In the genomic region with DNA sequence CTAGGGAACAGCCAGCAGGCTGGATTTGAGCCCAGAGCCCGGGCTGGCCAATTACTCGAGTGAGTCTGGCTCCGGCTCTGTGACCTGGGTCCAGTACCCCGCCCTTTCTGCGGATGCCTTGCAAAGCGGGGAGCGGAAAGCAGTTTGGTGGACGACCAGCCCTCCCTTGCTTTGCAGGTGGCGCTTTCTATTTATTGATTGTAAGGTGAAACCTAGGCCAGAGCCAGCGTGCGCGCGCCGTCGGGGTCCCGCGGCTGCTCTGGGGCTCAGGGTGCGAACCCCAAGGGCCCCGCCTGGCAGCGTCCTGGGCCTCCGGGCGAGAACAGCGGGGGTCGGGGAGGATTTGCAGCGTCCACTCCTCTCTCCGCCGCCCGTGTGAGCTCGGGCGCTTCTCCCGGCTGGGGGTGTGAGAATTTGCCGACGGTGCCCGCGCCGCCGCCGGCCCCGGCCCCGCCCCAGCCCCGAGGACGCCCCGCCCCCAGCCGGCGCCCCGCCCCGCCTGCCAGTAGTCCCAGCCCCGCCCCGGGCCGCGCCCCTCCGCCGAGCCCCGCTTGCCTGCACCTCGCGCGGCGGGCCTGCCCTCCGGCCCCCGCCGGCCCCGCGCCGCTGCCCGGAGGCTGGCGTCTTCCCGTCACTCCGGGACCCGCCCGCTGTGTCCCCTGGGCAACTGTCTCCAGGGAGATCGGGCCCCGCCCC, we compare ENCODE assay signal across 1 cellular context.
TF ChIP-seq lines count a peak whose summit lies in the region.

No MANE protein-coding gene starts in this region.

TF ChIP-seq in HEK293, 187 proteins besides CTCF, POLR2A, EP300 and RAD21 (continued from another document and continues in another):
- TF ChIP-seq, protein P1, sequence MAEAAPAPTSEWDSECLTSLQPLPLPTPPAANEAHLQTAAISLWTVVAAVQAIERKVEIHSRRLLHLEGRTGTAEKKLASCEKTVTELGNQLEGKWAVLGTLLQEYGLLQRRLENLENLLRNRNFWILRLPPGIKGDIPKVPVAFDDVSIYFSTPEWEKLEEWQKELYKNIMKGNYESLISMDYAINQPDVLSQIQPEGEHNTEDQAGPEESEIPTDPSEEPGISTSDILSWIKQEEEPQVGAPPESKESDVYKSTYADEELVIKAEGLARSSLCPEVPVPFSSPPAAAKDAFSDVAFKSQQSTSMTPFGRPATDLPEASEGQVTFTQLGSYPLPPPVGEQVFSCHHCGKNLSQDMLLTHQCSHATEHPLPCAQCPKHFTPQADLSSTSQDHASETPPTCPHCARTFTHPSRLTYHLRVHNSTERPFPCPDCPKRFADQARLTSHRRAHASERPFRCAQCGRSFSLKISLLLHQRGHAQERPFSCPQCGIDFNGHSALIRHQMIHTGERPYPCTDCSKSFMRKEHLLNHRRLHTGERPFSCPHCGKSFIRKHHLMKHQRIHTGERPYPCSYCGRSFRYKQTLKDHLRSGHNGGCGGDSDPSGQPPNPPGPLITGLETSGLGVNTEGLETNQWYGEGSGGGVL (tag by site-specific recombination; IDR thresholded peaks at IDR 0.05) = no peak
- no peak for TF ChIP-seq ZNF37A (tag by site-specific recombination; IDR thresholded peaks at IDR 0.05)
- no peak for TF ChIP-seq ZNF132 (tag by site-specific recombination; IDR thresholded peaks at IDR 0.05; ENCODE audit: borderline replicate concordance)
- peak; percentile 88 for TF ChIP-seq ZNF777 (tag by site-specific recombination; IDR thresholded peaks at IDR 0.05; ENCODE audit: borderline replicate concordance)
- TF ChIP-seq, protein P2, sequence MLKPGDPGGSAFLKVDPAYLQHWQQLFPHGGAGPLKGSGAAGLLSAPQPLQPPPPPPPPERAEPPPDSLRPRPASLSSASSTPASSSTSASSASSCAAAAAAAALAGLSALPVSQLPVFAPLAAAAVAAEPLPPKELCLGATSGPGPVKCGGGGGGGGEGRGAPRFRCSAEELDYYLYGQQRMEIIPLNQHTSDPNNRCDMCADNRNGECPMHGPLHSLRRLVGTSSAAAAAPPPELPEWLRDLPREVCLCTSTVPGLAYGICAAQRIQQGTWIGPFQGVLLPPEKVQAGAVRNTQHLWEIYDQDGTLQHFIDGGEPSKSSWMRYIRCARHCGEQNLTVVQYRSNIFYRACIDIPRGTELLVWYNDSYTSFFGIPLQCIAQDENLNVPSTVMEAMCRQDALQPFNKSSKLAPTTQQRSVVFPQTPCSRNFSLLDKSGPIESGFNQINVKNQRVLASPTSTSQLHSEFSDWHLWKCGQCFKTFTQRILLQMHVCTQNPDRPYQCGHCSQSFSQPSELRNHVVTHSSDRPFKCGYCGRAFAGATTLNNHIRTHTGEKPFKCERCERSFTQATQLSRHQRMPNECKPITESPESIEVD (tag by site-specific recombination; IDR thresholded peaks at IDR 0.05) = no peak
- TF ChIP-seq ZNF112 (tag by site-specific recombination; IDR thresholded peaks at IDR 0.05) = no peak
- no peak for TF ChIP-seq ZNF121 (tag by site-specific recombination; IDR thresholded peaks at IDR 0.05)
- TF ChIP-seq ZNF2 (tag by site-specific recombination; IDR thresholded peaks at IDR 0.05) = peak; percentile 57; the same call in 1 of the 2 replicates
- no peak for TF ChIP-seq SCRT1 (tag by site-specific recombination; IDR thresholded peaks at IDR 0.05; ENCODE audit: borderline replicate concordance)
- TF ChIP-seq ZBTB21 (tag by site-specific recombination; IDR thresholded peaks at IDR 0.05) = no peak
- TF ChIP-seq, protein P3, sequence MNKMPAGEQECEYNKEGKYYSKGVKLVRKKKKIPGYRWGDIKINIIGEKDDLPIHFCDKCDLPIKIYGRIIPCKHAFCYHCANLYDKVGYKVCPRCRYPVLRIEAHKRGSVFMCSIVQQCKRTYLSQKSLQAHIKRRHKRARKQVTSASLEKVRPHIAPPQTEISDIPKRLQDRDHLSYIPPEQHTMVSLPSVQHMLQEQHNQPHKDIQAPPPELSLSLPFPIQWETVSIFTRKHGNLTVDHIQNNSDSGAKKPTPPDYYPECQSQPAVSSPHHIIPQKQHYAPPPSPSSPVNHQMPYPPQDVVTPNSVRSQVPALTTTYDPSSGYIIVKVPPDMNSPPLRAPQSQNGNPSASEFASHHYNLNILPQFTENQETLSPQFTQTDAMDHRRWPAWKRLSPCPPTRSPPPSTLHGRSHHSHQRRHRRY (tag by site-specific recombination; IDR thresholded peaks at IDR 0.05) = no peak
- no peak for TF ChIP-seq ZNF302 (tag by site-specific recombination; IDR thresholded peaks at IDR 0.05; ENCODE audit: low read depth)
- TF ChIP-seq ZNF473 (tag by site-specific recombination; IDR thresholded peaks at IDR 0.05) = no peak
- TF ChIP-seq, protein P4, sequence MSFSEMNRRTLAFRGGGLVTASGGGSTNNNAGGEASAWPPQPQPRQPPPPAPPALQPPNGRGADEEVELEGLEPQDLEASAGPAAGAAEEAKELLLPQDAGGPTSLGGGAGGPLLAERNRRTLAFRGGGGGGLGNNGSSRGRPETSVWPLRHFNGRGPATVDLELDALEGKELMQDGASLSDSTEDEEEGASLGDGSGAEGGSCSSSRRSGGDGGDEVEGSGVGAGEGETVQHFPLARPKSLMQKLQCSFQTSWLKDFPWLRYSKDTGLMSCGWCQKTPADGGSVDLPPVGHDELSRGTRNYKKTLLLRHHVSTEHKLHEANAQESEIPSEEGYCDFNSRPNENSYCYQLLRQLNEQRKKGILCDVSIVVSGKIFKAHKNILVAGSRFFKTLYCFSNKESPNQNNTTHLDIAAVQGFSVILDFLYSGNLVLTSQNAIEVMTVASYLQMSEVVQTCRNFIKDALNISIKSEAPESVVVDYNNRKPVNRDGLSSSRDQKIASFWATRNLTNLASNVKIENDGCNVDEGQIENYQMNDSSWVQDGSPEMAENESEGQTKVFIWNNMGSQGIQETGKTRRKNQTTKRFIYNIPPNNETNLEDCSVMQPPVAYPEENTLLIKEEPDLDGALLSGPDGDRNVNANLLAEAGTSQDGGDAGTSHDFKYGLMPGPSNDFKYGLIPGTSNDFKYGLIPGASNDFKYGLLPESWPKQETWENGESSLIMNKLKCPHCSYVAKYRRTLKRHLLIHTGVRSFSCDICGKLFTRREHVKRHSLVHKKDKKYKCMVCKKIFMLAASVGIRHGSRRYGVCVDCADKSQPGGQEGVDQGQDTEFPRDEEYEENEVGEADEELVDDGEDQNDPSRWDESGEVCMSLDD (tag by site-specific recombination; IDR thresholded peaks at IDR 0.05) = peak; percentile 76; the same call in 1 of the 2 replicates
- TF ChIP-seq, protein P5, sequence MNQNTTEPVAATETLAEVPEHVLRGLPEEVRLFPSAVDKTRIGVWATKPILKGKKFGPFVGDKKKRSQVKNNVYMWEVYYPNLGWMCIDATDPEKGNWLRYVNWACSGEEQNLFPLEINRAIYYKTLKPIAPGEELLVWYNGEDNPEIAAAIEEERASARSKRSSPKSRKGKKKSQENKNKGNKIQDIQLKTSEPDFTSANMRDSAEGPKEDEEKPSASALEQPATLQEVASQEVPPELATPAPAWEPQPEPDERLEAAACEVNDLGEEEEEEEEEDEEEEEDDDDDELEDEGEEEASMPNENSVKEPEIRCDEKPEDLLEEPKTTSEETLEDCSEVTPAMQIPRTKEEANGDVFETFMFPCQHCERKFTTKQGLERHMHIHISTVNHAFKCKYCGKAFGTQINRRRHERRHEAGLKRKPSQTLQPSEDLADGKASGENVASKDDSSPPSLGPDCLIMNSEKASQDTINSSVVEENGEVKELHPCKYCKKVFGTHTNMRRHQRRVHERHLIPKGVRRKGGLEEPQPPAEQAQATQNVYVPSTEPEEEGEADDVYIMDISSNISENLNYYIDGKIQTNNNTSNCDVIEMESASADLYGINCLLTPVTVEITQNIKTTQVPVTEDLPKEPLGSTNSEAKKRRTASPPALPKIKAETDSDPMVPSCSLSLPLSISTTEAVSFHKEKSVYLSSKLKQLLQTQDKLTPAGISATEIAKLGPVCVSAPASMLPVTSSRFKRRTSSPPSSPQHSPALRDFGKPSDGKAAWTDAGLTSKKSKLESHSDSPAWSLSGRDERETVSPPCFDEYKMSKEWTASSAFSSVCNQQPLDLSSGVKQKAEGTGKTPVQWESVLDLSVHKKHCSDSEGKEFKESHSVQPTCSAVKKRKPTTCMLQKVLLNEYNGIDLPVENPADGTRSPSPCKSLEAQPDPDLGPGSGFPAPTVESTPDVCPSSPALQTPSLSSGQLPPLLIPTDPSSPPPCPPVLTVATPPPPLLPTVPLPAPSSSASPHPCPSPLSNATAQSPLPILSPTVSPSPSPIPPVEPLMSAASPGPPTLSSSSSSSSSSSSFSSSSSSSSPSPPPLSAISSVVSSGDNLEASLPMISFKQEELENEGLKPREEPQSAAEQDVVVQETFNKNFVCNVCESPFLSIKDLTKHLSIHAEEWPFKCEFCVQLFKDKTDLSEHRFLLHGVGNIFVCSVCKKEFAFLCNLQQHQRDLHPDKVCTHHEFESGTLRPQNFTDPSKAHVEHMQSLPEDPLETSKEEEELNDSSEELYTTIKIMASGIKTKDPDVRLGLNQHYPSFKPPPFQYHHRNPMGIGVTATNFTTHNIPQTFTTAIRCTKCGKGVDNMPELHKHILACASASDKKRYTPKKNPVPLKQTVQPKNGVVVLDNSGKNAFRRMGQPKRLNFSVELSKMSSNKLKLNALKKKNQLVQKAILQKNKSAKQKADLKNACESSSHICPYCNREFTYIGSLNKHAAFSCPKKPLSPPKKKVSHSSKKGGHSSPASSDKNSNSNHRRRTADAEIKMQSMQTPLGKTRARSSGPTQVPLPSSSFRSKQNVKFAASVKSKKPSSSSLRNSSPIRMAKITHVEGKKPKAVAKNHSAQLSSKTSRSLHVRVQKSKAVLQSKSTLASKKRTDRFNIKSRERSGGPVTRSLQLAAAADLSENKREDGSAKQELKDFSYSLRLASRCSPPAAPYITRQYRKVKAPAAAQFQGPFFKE (tag by site-specific recombination; IDR thresholded peaks at IDR 0.05; ENCODE audit: borderline replicate concordance) = no peak
- TF ChIP-seq ZBTB20 (tag by site-specific recombination; IDR thresholded peaks at IDR 0.05) = peak; percentile 66; the same call in 1 of the 2 replicates
- peak; percentile 49; the same call in 1 of the 2 replicates for TF ChIP-seq ZNF341 (tag by site-specific recombination; IDR thresholded peaks at IDR 0.05; ENCODE audit: low read depth)
- TF ChIP-seq TRIM28 (IDR thresholded peaks at IDR 0.05; ENCODE audit: borderline replicate concordance, low read length) = no peak
- peak; percentile 57; the same call in 1 of the 2 replicates for TF ChIP-seq WT1 (tag by site-specific recombination; IDR thresholded peaks at IDR 0.05)
- no peak for TF ChIP-seq SCRT2 (tag by site-specific recombination; IDR thresholded peaks at IDR 0.05)
- TF ChIP-seq ZNF391 (tag by site-specific recombination; IDR thresholded peaks at IDR 0.05; ENCODE audit: borderline replicate concordance, low read depth) = no peak
- no peak for TF ChIP-seq TCF7L2 (IDR thresholded peaks at IDR 0.05; ENCODE audit: borderline replicate concordance, low read depth, low read length)
- no peak for TF ChIP-seq ZNF521 (tag by site-specific recombination; IDR thresholded peaks at IDR 0.05)
- TF ChIP-seq, protein P6, sequence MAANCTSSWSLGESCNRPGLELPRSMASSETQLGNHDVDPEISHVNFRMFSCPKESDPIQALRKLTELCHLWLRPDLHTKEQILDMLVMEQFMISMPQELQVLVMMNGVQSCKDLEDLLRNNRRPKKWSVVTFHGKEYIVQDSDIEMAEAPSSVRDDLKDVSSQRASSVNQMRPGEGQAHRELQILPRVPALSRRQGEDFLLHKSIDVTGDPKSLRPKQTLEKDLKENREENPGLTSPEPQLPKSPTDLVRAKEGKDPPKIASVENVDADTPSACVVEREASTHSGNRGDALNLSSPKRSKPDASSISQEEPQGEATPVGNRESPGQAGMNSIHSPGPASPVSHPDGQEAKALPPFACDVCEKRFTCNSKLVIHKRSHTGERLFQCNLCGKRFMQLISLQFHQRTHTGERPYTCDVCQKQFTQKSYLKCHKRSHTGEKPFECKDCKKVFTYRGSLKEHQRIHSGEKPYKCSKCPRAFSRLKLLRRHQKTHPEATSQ (tag by site-specific recombination; IDR thresholded peaks at IDR 0.05) = no peak
- no peak for TF ChIP-seq IKZF3 (tag by site-specific recombination; IDR thresholded peaks at IDR 0.05)
- TF ChIP-seq, protein P7, sequence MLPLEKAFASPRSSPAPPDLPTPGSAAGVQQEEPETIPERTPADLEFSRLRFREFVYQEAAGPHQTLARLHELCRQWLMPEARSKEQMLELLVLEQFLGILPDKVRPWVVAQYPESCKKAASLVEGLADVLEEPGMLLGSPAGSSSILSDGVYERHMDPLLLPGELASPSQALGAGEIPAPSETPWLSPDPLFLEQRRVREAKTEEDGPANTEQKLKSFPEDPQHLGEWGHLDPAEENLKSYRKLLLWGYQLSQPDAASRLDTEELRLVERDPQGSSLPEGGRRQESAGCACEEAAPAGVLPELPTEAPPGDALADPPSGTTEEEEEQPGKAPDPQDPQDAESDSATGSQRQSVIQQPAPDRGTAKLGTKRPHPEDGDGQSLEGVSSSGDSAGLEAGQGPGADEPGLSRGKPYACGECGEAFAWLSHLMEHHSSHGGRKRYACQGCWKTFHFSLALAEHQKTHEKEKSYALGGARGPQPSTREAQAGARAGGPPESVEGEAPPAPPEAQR (tag by site-specific recombination; IDR thresholded peaks at IDR 0.05) = no peak
- no peak for TF ChIP-seq ZNF792 (tag by site-specific recombination; IDR thresholded peaks at IDR 0.05)
- TF ChIP-seq SALL2 (tag by site-specific recombination; IDR thresholded peaks at IDR 0.05; ENCODE audit: borderline replicate concordance) = no peak
- TF ChIP-seq, protein P8, sequence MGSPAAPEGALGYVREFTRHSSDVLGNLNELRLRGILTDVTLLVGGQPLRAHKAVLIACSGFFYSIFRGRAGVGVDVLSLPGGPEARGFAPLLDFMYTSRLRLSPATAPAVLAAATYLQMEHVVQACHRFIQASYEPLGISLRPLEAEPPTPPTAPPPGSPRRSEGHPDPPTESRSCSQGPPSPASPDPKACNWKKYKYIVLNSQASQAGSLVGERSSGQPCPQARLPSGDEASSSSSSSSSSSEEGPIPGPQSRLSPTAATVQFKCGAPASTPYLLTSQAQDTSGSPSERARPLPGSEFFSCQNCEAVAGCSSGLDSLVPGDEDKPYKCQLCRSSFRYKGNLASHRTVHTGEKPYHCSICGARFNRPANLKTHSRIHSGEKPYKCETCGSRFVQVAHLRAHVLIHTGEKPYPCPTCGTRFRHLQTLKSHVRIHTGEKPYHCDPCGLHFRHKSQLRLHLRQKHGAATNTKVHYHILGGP (tag by site-specific recombination; IDR thresholded peaks at IDR 0.05) = no peak
- TF ChIP-seq ZNF138 (tag by site-specific recombination; IDR thresholded peaks at IDR 0.05; ENCODE audit: borderline replicate concordance) = no peak
- TF ChIP-seq, protein P9, sequence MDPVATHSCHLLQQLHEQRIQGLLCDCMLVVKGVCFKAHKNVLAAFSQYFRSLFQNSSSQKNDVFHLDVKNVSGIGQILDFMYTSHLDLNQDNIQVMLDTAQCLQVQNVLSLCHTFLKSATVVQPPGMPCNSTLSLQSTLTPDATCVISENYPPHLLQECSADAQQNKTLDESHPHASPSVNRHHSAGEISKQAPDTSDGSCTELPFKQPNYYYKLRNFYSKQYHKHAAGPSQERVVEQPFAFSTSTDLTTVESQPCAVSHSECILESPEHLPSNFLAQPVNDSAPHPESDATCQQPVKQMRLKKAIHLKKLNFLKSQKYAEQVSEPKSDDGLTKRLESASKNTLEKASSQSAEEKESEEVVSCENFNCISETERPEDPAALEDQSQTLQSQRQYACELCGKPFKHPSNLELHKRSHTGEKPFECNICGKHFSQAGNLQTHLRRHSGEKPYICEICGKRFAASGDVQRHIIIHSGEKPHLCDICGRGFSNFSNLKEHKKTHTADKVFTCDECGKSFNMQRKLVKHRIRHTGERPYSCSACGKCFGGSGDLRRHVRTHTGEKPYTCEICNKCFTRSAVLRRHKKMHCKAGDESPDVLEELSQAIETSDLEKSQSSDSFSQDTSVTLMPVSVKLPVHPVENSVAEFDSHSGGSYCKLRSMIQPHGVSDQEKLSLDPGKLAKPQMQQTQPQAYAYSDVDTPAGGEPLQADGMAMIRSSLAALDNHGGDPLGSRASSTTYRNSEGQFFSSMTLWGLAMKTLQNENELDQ (tag by site-specific recombination; IDR thresholded peaks at IDR 0.05; ENCODE audit: low read depth) = no peak
- TF ChIP-seq ZSCAN16 (tag by site-specific recombination; IDR thresholded peaks at IDR 0.05) = no peak
- TF ChIP-seq ZNF266 (tag by site-specific recombination; IDR thresholded peaks at IDR 0.05; ENCODE audit: low read depth) = no peak
- TF ChIP-seq PRDM1 (tag by site-specific recombination; IDR thresholded peaks at IDR 0.05) = peak; percentile 58; the same call in 1 of the 2 replicates
